Comparison of ENCODE assay signal across 24 cellular contexts in genomic region chr12:46711756-46712155, GRCh38.
A peak's percentile ranks its signal among the peaks of the same experiment; 100 is the strongest.
DNase-seq lines count a peak whose midpoint lies in the region; TF ChIP-seq lines count a peak whose summit lies in the region.
"Had no signal": no experiment of that assay in that cellular context is flagged by ENCODE, and none has a peak within 500 bp of the region (broad histone marks: within the 10 kb centered on the region; RNA-seq: fewer than 3 reads in every experiment).

No MANE protein-coding gene starts in this region.

- in situ Hi-C loops in astrocyte of the cerebellum (cut with HindIII; ENCODE audit: low sequenced_read_pairs), result no loop called here

- DNase-seq in AG10803 (ENCODE audit: low read depth), result peak; percentile 86
- DNase-seq in HS-5 (ENCODE audit: low read depth), result peak; percentile 22
- peak; percentile 55 for DNase-seq in astrocyte of the cerebellum (ENCODE audit: low read depth)
- peak; percentile 8 for DNase-seq in fibroblast of the aortic adventitia (ENCODE audit: low read depth)
- no peak for DNase-seq in activated gamma-delta T cell (lab: John Stamatoyannopoulos, UW)
- DNase-seq in activated CD8-positive, alpha-beta memory T cell treated with anti-CD3 and anti-CD28 coated beads, Interleukin-2, amount 50 U/mL, for 48 hours, result no peak
- DNase-seq in stimulated activated CD4-positive, alpha-beta T cell treated with anti-CD3 and anti-CD28 coated beads, Interleukin-12 subunit alpha, Interleukin-12 subunit beta, amount 100 ng/mL, for 4 hours, result no peak
- no peak for DNase-seq in putamen (ENCODE audit: low spot score)
- DNase-seq: activated CD4-positive, alpha-beta T cell treated with anti-CD3 and anti-CD28 coated beads for 4 hours; activated CD8-positive, alpha-beta memory T cell treated with anti-CD3 and anti-CD28 coated beads for 24 hours; activated effector memory CD4-positive, alpha-beta T cell treated with Interleukin-2 at 50 U/mL for 16 hours; CD8-positive, alpha-beta T cell; dorsolateral prefrontal cortex; esophagus squamous epithelium; naive B cell; NCI-H1092 treated with DMSO at 0.1 percent for 48 hours; NCI-H187; NCI-H446 treated with DMSO at 0.1 percent for 48 hours; SIG-M5; stimulated activated CD4-positive, alpha-beta T cell treated with anti-CD3 and anti-CD28 coated beads, Interleukin-4, amount 100 ng/mL, for 4 hours; T1000; tibial artery had no signal

- no peak overlapping the region for H3K4me3 ChIP-seq in AG10803 (ENCODE audit: low read length)
- H3K4me3 ChIP-seq in astrocyte of the cerebellum (ENCODE audit: low read depth, low read length), result no peak overlapping the region
- H3K4me3 ChIP-seq in fibroblast of the aortic adventitia (ENCODE audit: low read depth, low read length), result no peak overlapping the region
- H3K4me3 ChIP-seq: dorsolateral prefrontal cortex, esophagus squamous epithelium, prostate gland, tibial artery, vagina had no signal

- no peak for TF ChIP-seq CTCF in AG10803 (conservative IDR thresholded peaks at IDR 0.05; ENCODE audit: low read length)
- no peak for TF ChIP-seq CTCF in astrocyte of the cerebellum (IDR thresholded peaks at IDR 0.05; ENCODE audit: low read depth, low read length, missing control alignments)
- no peak for TF ChIP-seq CTCF in fibroblast of the aortic adventitia (IDR thresholded peaks at IDR 0.05; ENCODE audit: insufficient read depth, low read length)

Comparison
In these comparisons a context has a peak if more than half of its experiments do, and no peak if none do; other contexts are left out.
1. DNase-seq: peak in AG10803 (single experiment), HS-5 (single experiment), astrocyte of the cerebellum (single experiment) and fibroblast of the aortic adventitia (single experiment); none in activated gamma-delta T cell (single experiment), activated CD8-positive, alpha-beta memory T cell treated with anti-CD3 and anti-CD28 coated beads, Interleukin-2, amount 50 U/mL, for 48 hours (single experiment), stimulated activated CD4-positive, alpha-beta T cell treated with anti-CD3 and anti-CD28 coated beads, Interleukin-12 subunit alpha, Interleukin-12 subunit beta, amount 100 ng/mL, for 4 hours (single experiment) and putamen (single experiment).